In the genomic region with DNA sequence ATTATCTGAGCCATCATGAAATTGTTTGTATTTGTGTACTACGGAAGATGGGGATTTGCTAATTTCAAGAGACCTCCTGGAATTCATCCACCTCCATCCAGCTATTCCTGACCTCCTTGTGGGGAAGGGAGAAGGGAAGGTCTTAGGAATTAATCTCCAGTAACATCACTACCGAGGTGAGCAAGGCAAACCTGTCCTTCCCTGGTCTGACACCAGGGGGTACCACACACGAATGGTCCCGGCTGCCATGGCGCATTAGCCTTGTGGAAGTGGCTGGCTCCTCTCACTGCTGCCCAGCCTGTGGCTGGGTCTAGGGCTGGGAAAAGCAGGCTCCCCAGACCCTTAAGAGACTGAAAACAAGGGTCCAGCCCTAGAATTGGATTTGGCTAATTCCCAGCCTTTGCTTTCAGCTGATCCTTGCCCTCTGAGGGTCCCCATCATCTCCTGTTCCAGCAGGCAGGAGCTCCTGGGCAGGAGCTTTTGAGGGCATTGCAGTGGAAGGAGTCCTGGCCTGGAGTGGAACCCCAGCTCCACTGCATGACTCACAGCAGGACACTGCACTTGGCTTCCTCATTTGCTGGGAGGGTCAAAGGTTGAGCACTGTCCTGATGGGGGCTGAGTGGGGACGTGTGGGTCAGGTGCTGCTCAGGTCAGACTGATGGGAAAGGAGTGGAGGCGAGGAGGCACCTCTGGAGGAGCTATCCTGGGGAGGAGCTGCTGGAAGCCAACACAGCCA, we compare ENCODE assay signal across 1 cellular context.
TF ChIP-seq lines count a peak whose summit lies in the region.

No MANE protein-coding gene starts in this region.

TF ChIP-seq in H1, 55 proteins besides CTCF, POLR2A, EP300 and RAD21:
- TF ChIP-seq RNF2 (IDR thresholded peaks at IDR 0.05; ENCODE audit: borderline replicate concordance, low read depth, low read length, missing control alignments, poor library complexity, severe bottlenecking) (no peak), GABPA (IDR thresholded peaks at IDR 0.05; ENCODE audit: borderline replicate concordance, insufficient read depth, low read length) (peak; percentile 40; the same call in 1 of the 2 replicates), TBP (IDR thresholded peaks at IDR 0.05; ENCODE audit: low read depth, low read length) (no peak), SAP30 (IDR thresholded peaks at IDR 0.05; ENCODE audit: insufficient read depth, insufficient replicate concordance, low read length) (no peak), KDM4A (IDR thresholded peaks at IDR 0.05; ENCODE audit: low read depth, low read length, severe bottlenecking) (no peak), SP2 (IDR thresholded peaks at IDR 0.05; ENCODE audit: low read length) (no peak), YY1 (IDR thresholded peaks at IDR 0.05; ENCODE audit: low read depth, low read length) (peak; percentile 85), CEBPB (IDR thresholded peaks at IDR 0.05; ENCODE audit: low read depth, low read length) (no peak), CBX8 (IDR thresholded peaks at IDR 0.05; ENCODE audit: borderline replicate concordance, low read depth, low read length) (no peak)
- TF ChIP-seq, protein P1, sequence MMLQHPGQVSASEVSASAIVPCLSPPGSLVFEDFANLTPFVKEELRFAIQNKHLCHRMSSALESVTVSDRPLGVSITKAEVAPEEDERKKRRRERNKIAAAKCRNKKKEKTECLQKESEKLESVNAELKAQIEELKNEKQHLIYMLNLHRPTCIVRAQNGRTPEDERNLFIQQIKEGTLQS (IDR thresholded peaks at IDR 0.05; ENCODE audit: insufficient read depth, low read depth, low read length): no peak
- TF ChIP-seq, protein P2, sequence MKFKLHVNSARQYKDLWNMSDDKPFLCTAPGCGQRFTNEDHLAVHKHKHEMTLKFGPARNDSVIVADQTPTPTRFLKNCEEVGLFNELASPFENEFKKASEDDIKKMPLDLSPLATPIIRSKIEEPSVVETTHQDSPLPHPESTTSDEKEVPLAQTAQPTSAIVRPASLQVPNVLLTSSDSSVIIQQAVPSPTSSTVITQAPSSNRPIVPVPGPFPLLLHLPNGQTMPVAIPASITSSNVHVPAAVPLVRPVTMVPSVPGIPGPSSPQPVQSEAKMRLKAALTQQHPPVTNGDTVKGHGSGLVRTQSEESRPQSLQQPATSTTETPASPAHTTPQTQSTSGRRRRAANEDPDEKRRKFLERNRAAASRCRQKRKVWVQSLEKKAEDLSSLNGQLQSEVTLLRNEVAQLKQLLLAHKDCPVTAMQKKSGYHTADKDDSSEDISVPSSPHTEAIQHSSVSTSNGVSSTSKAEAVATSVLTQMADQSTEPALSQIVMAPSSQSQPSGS (IDR thresholded peaks at IDR 0.05; ENCODE audit: low read length): no peak
TF ChIP-seq in H1: peak in this region for 2.
